20 cellular contexts compared by ENCODE assay signal in the genomic region with DNA sequence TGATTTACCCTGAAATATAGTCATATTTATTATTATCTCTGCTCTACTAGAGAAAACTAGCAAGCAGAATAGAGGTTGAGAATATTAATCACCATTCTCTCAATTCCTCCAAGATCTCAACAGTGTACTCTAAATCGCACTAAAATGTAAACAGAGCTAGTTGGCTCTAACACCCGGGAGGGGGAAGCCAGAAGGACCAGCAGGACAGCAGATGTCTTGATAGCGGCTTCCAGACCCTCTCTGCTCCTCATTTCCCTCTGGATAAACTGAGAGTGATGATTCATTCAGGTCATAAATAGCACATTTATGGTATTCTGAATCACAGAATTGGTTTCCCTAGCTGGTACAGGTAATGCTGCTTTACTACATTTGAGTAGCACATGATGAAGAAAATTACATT.
DNase-seq lines count a peak whose midpoint lies in the region; ATAC-seq and TF ChIP-seq lines count a peak whose summit lies in the region.
"Had no signal": no experiment of that assay in that cellular context is flagged by ENCODE, and none has a peak within 500 bp of the region (broad histone marks: within the 10 kb centered on the region; RNA-seq: fewer than 3 reads in every experiment).

No MANE protein-coding gene starts in this region.

- H3K4me1 ChIP-seq in prostate gland (replicated peaks) = no peaks in the 10 kb centered on the region
- H3K4me1 ChIP-seq: left lung, suprapubic skin had no signal

- H3K9me3 ChIP-seq in prostate gland = no peaks in the 10 kb centered on the region
- H3K9me3 ChIP-seq: left lung, suprapubic skin had no signal

- peaks cover 53% of the 10 kb centered on the region for H3K36me3 Mint-ChIP-seq in memory B cell

- DNase-seq in BJ (ENCODE audit: low read depth) (peak; percentile 45), NCI-H1694 (lab: John Stamatoyannopoulos, UW) (peak; percentile 1), cerebellum (ENCODE audit: low spot score) (peak; percentile 74), memory B cell (ENCODE audit: low spot score in 2 of 2) (no peak), prostate gland (ENCODE audit: low spot score) (no peak)
- DNase-seq: activated CD4-positive, alpha-beta T cell treated with anti-CD3 and anti-CD28 coated beads for 1 hour; left lung; NCI-H187; NCI-H345; occipital lobe; stimulated activated CD4-positive, alpha-beta T cell treated with anti-CD3 and anti-CD28 coated beads, Interleukin-15, amount 100 ng/mL, for 24 hours had no signal

- no peak overlapping the region for H3K4me3 Mint-ChIP-seq in memory B cell
- H3K4me3 Mint-ChIP-seq: dendritic cell treated with granulocyte-macrophage colony-stimulating factor and Interleukin-4, amounts not matched to agents 40 ng/mL and 50 ng/mL, for 4 days had no signal

- intact Hi-C loops in prostate gland (cut with DNase I) = no loop called here

- H3K27ac ChIP-seq in prostate gland = no peak overlapping the region
- H3K27ac ChIP-seq: HL-60, left lung, SK-N-MC, suprapubic skin had no signal

- no peak for TF ChIP-seq CTCF in BJ (IDR thresholded peaks at IDR 0.05; ENCODE audit: insufficient read depth, low read depth, low read length)
- no peak for TF ChIP-seq CTCF in prostate gland (IDR thresholded peaks at IDR 0.05)

- CTCF ChIA-PET in BJ (lab: Yijun Ruan, JAX) = interaction anchor here (0.6 to 1.6 kb wide), 3 partner anchors 12 to 329 kb away, joined by 3 to 4 read pairs (median 3); no protein-coding TSS in a partner anchor

- no peak for TF ChIP-seq POLR2A in prostate gland (IDR thresholded peaks at IDR 0.05)

- peaks cover 20% of the 10 kb centered on the region for H3K4me1 Mint-ChIP-seq in memory B cell

- H3K9me3 Mint-ChIP-seq in memory B cell = no peaks in the 10 kb centered on the region
- H3K9me3 Mint-ChIP-seq: dendritic cell treated with granulocyte-macrophage colony-stimulating factor and Interleukin-4, amounts not matched to agents 40 ng/mL and 50 ng/mL, for 4 days had no signal

- H3K27me3 ChIP-seq in BJ (ENCODE audit: control insufficient read depth, insufficient read depth, low read length) (no peaks in the 10 kb centered on the region), prostate gland (replicated peaks; ENCODE audit: insufficient read depth) (no peaks in the 10 kb centered on the region)
- H3K27me3 ChIP-seq: left lung, suprapubic skin had no signal

- no peaks in the 10 kb centered on the region for H3K27me3 Mint-ChIP-seq in memory B cell
- H3K27me3 Mint-ChIP-seq: dendritic cell treated with granulocyte-macrophage colony-stimulating factor and Interleukin-4, amounts not matched to agents 40 ng/mL and 50 ng/mL, for 4 days had no signal

- no peak overlapping the region for H3K4me3 ChIP-seq in BJ (ENCODE audit: low read depth, low read length)
- no peak overlapping the region for H3K4me3 ChIP-seq in prostate gland
- H3K4me3 ChIP-seq: GM12878, left lung, SK-N-MC, suprapubic skin had no signal

- peaks cover 2% of the 10 kb centered on the region for H3K36me3 ChIP-seq in BJ (ENCODE audit: control insufficient read depth, insufficient read depth, low read length)
- peaks cover 0 to 4% of the 10 kb centered on the region in 2 donors for H3K36me3 ChIP-seq in prostate gland

- 33% methylated on average over 3 of the region's 3 CpGs for WGBS in prostate gland

- POLR2A ChIA-PET in BJ (lab: Charles Lee) = interaction anchor here (0.6 kb wide), 1 partner anchor 20 kb away, joined by 3 read pairs; no protein-coding TSS in a partner anchor

- H3K27ac Mint-ChIP-seq in memory B cell = peak overlapping the region; percentile 68
- H3K27ac Mint-ChIP-seq: dendritic cell treated with granulocyte-macrophage colony-stimulating factor and Interleukin-4, amounts not matched to agents 40 ng/mL and 50 ng/mL, for 4 days had no signal

- no peak for ATAC-seq in memory B cell (ENCODE audit: low read depth)
- no peak for ATAC-seq in HG02759 (IDR thresholded peaks at IDR 0.05; ENCODE audit: unreplicated experiment)
- no peak for ATAC-seq in GM18870 (IDR thresholded peaks at IDR 0.05; ENCODE audit: unreplicated experiment)
- ATAC-seq in HG02870 (IDR thresholded peaks at IDR 0.05; ENCODE audit: unreplicated experiment) = no peak
- ATAC-seq: GM12878, HCT116, left lung had no signal

Comparison
In these comparisons a context has a peak if more than half of its experiments do, and no peak if none do; other contexts are left out.
1. DNase-seq: peak in BJ (single experiment), NCI-H1694 (single experiment) and cerebellum (single experiment); none in memory B cell (0 of 2) and prostate gland (single experiment).